11 cellular contexts compared by ENCODE assay signal in the genomic region with DNA sequence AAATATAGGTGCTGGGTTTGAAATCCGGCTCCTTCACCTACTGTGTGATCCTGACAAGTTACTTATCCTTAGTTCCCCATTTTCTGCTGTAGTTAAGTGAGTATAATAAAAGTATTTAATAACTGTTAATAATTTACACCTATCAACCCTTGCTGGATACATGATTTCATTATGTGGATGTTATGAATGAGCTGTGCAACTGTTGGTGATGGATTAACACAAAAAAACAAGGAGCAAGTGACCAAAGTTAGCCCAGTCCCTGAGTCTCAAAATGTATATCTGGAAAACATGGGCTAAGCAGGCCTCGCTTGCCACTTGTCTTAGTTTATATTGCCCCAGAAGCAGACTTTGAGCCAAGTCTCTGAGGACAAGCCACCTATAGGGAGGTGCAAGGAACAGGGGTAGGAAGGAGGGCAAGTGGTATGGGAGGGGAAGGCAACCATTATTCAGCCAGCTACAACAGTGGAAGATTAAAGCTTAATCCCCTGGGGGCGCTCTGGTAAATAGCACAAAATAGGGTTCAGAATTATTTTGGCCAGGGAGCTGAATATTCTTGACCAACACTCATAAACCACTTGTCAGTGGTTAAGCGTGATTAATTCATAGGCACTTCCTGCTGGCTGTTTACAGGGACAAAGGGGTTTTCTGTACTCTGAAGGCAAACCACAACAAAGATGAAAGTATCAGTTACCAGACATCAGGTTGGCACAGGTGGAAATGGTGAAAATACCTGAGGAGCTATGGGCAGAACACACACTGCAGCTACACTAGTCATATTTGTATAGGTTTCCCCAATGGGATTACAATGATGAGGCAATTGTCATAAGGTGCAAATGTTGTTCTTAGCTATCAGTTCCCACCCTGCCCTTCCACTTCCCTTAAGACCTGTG.
A peak's percentile ranks its signal among the peaks of the same experiment; 100 is the strongest.
DNase-seq lines count a peak whose midpoint lies in the region; ATAC-seq, FAIRE-seq and TF ChIP-seq lines count a peak whose summit lies in the region.
"Had no signal": no experiment of that assay in that cellular context is flagged by ENCODE, and none has a peak within 500 bp of the region (broad histone marks: within the 10 kb centered on the region; RNA-seq: fewer than 3 reads in every experiment).

No MANE protein-coding gene starts in this region.

- H3K9me3 ChIP-seq in testis (no peaks in the 10 kb centered on the region), kidney (ENCODE audit: control insufficient read depth in 1 of 2, low read length in 2 of 2) (no peaks in the 10 kb centered on the region)
- H3K9me3 ChIP-seq: sigmoid colon had no signal

- H3K9ac ChIP-seq in kidney (ENCODE audit: low read length in 2 of 2) = no peak overlapping the region

- ATAC-seq in GM19324 (IDR thresholded peaks at IDR 0.05; ENCODE audit: low FRiP score, unreplicated experiment) (peak; percentile 66), HG03064 (IDR thresholded peaks at IDR 0.05; ENCODE audit: low read depth, unreplicated experiment) (peak; percentile 47)
- ATAC-seq: activated CD8-positive, alpha-beta memory T cell treated with anti-CD3 and anti-CD28 coated beads, Interleukin-2, amount 10 ng/mL, durations not matched to agents 7 days and 5 days had no signal

- H3K27ac ChIP-seq in testis (no peak overlapping the region), kidney (ENCODE audit: low read depth in 2 of 2, low read length in 2 of 2) (no peak overlapping the region)
- H3K27ac ChIP-seq: C4-2B, sigmoid colon had no signal

- intact Hi-C loops in testis (cut with DNase I; ENCODE audit: low total_unique reads) = no loop called here
- intact Hi-C loops in kidney (cut with DNase I) = no loop called here

- no peak for TF ChIP-seq POLR2A in testis (IDR thresholded peaks at IDR 0.05)

- TF ChIP-seq CTCF in testis (IDR thresholded peaks at IDR 0.05) (no peak), kidney (IDR thresholded peaks at IDR 0.05; ENCODE audit: borderline replicate concordance, extremely low read depth, insufficient read depth) (no peak)

- H3K4me3 ChIP-seq in testis (no peak overlapping the region), kidney (ENCODE audit: low read length in 2 of 2) (no peak overlapping the region)
- H3K4me3 ChIP-seq: sigmoid colon had no signal

- FAIRE-seq in kidney (lab: Jason Lieb, UNC) = no peak

- WGBS in testis, 2 donors = 86 to 92% methylated on average over 4 of the region's 4 CpGs

- peak; percentile 84 for DNase-seq in DMS53 (lab: John Stamatoyannopoulos, UW)
- DNase-seq in NOMO-1 treated with dmso at 0.1 percent for 144 hours (lab: John Stamatoyannopoulos, UW; ENCODE audit: unreplicated experiment) = peak; percentile 17
- no peak for DNase-seq in testis
- DNase-seq in kidney = no peak
- DNase-seq in UCSD-AML1 (lab: John Stamatoyannopoulos, UW; ENCODE audit: unreplicated experiment) = no peak
- DNase-seq in hypothalamus (lab: John Stamatoyannopoulos, UW) = no peak
- DNase-seq: activated CD8-positive, alpha-beta memory T cell treated with anti-CD3 and anti-CD28 coated beads, Interleukin-2, amount 10 ng/mL, durations not matched to agents 7 days and 5 days; sigmoid colon had no signal

- H3K36me3 ChIP-seq in testis (ENCODE audit: low read depth, missing control alignments) = no peaks in the 10 kb centered on the region
- no peaks in the 10 kb centered on the region for H3K36me3 ChIP-seq in kidney (ENCODE audit: control insufficient read depth in 1 of 2, insufficient read depth in 2 of 2, low read length in 2 of 2)
- H3K36me3 ChIP-seq: sigmoid colon had no signal

- H3K27me3 ChIP-seq in testis = no peaks in the 10 kb centered on the region
- H3K27me3 ChIP-seq: sigmoid colon had no signal

- H3K4me1 ChIP-seq in testis (no peaks in the 10 kb centered on the region), kidney (ENCODE audit: control insufficient read depth in 1 of 2, insufficient read depth in 1 of 2, low read depth in 1 of 2, low read length in 2 of 2) (no peaks in the 10 kb centered on the region)
- H3K4me1 ChIP-seq: sigmoid colon had no signal

Comparison
In these comparisons a context has a peak if more than half of its experiments do, and no peak if none do; other contexts are left out.
1. DNase-seq: peak in DMS53 (single experiment) and NOMO-1 treated with dmso at 0.1 percent for 144 hours (single experiment); none in testis (single experiment), kidney (single experiment), UCSD-AML1 (single experiment) and hypothalamus (0 of 51).